ENCODE assay signal across 8 cellular contexts in genomic region chr13:21075303-21076264, GRCh38. TPM values are rescaled to one million over a fixed set of nuclear protein-coding genes. Genes with fewer than 3 reads are reported as not detected.
DNase-seq lines count a peak whose midpoint lies in the region; ATAC-seq, FAIRE-seq and TF ChIP-seq lines count a peak whose summit lies in the region.

No MANE protein-coding gene starts in this region.

- no TSS peak for BruUV-seq in Calu3 (replicated peaks; lab: Mats Ljungman, UMichigan)

- H3K4me1 Mint-ChIP-seq in Calu3 (ENCODE audit: low read depth, unreplicated experiment) (no peaks in the 10 kb centered on the region), IgD-negative memory B cell (peaks cover 7 to 12% (median 11%) of the 10 kb centered on the region in 3 donors)
- H3K4me1 Mint-ChIP-seq in stimulated activated naive CD8-positive, alpha-beta T cell treated with anti-CD3 and anti-CD28 coated beads, Interleukin-15, Interleukin-2, amounts not matched to agents 100 ng/mL and 50 ng/mL, for 24 hours (ENCODE audit: low read depth): peaks cover 17% of the 10 kb centered on the region

- H3K27ac Mint-ChIP-seq in Calu3 (ENCODE audit: unreplicated experiment): no peak overlapping the region
- no peak overlapping the region for H3K27ac Mint-ChIP-seq in IgD-negative memory B cell
- peak overlapping the region; percentile 80 for H3K27ac Mint-ChIP-seq in stimulated activated naive CD8-positive, alpha-beta T cell treated with anti-CD3 and anti-CD28 coated beads, Interleukin-15, Interleukin-2, amounts not matched to agents 100 ng/mL and 50 ng/mL, for 24 hours

- ATAC-seq in GM18517 (IDR thresholded peaks at IDR 0.05; ENCODE audit: unreplicated experiment): no peak

- intact Hi-C loops in Calu3 (cut with micrococcal nuclease; ENCODE audit: unreplicated experiment): no loop called here

- H3K4me3 ChIP-seq in bronchial epithelial cell (ENCODE audit: low read depth, low read length): peak overlapping the region; percentile 52

- no peak for FAIRE-seq in bronchial epithelial cell (lab: Jason Lieb, UNC)
- no peak for FAIRE-seq in RCC 7860 (lab: Jason Lieb, UNC)

- H3K36me3 ChIP-seq in bronchial epithelial cell (ENCODE audit: control insufficient read depth, insufficient read depth, low read length): no peaks in the 10 kb centered on the region

- H3K36me3 Mint-ChIP-seq in Calu3 (ENCODE audit: insufficient read depth, unreplicated experiment) (no peaks in the 10 kb centered on the region), IgD-negative memory B cell (no peaks in the 10 kb centered on the region)
- H3K36me3 Mint-ChIP-seq in stimulated activated naive CD8-positive, alpha-beta T cell treated with anti-CD3 and anti-CD28 coated beads, Interleukin-15, Interleukin-2, amounts not matched to agents 100 ng/mL and 50 ng/mL, for 24 hours (ENCODE audit: low read depth): no peaks in the 10 kb centered on the region

- H3K9me3 Mint-ChIP-seq in Calu3 (ENCODE audit: low read depth, unreplicated experiment): no peaks in the 10 kb centered on the region
- peaks cover 0 to 4% (median 0%) of the 10 kb centered on the region in 3 donors for H3K9me3 Mint-ChIP-seq in IgD-negative memory B cell
- no peaks in the 10 kb centered on the region for H3K9me3 Mint-ChIP-seq in stimulated activated naive CD8-positive, alpha-beta T cell treated with anti-CD3 and anti-CD28 coated beads, Interleukin-15, Interleukin-2, amounts not matched to agents 100 ng/mL and 50 ng/mL, for 24 hours

- H3K4me3 Mint-ChIP-seq in Calu3 (ENCODE audit: low read depth, unreplicated experiment): peak overlapping the region; percentile 68
- peak overlapping the region in 3 of 4 donors; percentile 73 to 90 (median 79) for H3K4me3 Mint-ChIP-seq in IgD-negative memory B cell
- H3K4me3 Mint-ChIP-seq in stimulated activated naive CD8-positive, alpha-beta T cell treated with anti-CD3 and anti-CD28 coated beads, Interleukin-15, Interleukin-2, amounts not matched to agents 100 ng/mL and 50 ng/mL, for 24 hours: peak overlapping the region; percentile 76

- CTCF ChIA-PET in Calu3 (lab: Charles Lee): interaction anchor here (0.6 kb wide), 1 partner anchor 168 kb away, joined by 6 read pairs; no protein-coding TSS in a partner anchor

- DNase-seq in Calu3 (peak; percentile 29), bronchial epithelial cell (ENCODE audit: low read depth) (no peak), left kidney (ENCODE audit: low read depth, low spot score) (peak; percentile 85), LoVo (ENCODE audit: low spot score) (no peak), RCC 7860 (ENCODE audit: low spot score) (no peak)

- no peaks in the 10 kb centered on the region for H3K27me3 ChIP-seq in bronchial epithelial cell (ENCODE audit: control insufficient read depth, insufficient read depth, low read length)

- H3K27me3 Mint-ChIP-seq in Calu3 (ENCODE audit: unreplicated experiment) (no peaks in the 10 kb centered on the region), IgD-negative memory B cell (peaks cover 36% of the 10 kb centered on the region)
- H3K27me3 Mint-ChIP-seq in stimulated activated naive CD8-positive, alpha-beta T cell treated with anti-CD3 and anti-CD28 coated beads, Interleukin-15, Interleukin-2, amounts not matched to agents 100 ng/mL and 50 ng/mL, for 24 hours: peaks cover 17% of the 10 kb centered on the region

- TF ChIP-seq CTCF in Calu3 (IDR thresholded peaks at IDR 0.05; ENCODE audit: unreplicated experiment) (no peak), bronchial epithelial cell (IDR thresholded peaks at IDR 0.05; ENCODE audit: insufficient read depth, low read length, severe bottlenecking) (no peak)

RNA-seq across cellular contexts. Expression of gene LATS2, which starts 14.2 kb away (rescaled TPM):
- 19.0 and 19.3 TPM in 2 replicates for total RNA-seq in Calu3 (2022)
- 0.29 TPM for polyA plus RNA-seq in IgD-negative memory B cell
- total RNA-seq in bronchial epithelial cell: 5.3 and 6.9 TPM in 2 replicates

Comparison
In these comparisons a context has a peak if more than half of its experiments do, and no peak if none do; other contexts are left out.
1. DNase-seq: peak in Calu3 (single experiment) and left kidney (single experiment); none in bronchial epithelial cell (single experiment), LoVo (single experiment) and RCC 7860 (single experiment).
2. Peak in every context shown above with its lines, with median percentiles within 50 percentile points of each other: H3K4me3 Mint-ChIP-seq.